Comparison of ENCODE assay signal across 1 cellular context in the genomic region with DNA sequence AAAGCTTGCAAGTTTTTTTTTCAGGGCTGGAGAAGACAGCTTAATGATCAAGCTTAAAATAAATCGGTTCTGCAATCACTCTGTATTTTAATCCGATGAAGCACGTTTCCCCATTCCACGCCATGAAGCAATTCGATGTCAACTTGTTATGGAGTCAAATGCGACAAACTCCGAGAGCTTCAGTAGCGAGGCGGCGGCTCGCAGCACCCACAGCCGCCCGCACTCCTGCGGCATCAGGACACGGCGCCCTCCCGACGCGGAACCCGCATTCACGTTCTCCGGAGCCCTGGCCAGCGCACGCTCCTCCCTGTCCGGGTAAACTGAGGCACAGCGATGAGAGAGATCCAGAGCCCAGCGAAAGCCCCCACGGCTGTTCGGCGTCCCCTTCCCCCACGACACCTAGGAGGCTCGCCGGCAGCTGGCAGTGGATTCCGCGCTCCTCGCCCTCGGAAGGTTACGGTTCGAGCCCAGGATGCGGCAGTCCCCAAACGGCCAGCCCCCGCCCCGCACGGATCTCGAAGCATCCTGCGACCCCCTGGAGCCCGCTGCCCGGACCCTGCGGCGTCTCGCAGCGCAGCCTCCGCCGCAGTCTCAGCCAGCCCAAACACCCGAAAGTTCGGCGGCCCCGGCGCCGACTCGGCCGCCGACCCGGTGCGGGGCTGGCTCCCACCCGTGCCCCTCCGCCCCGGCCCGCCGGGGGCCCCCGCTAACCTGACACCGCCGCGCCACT.
TF ChIP-seq lines count a peak whose summit lies in the region.

No MANE protein-coding gene starts in this region.

TF ChIP-seq in H1, 55 proteins besides CTCF, POLR2A, EP300 and RAD21:
- TF ChIP-seq RNF2 (IDR thresholded peaks at IDR 0.05; ENCODE audit: borderline replicate concordance, low read depth, low read length, missing control alignments, poor library complexity, severe bottlenecking) (peak; percentile 62), GABPA (IDR thresholded peaks at IDR 0.05; ENCODE audit: borderline replicate concordance, insufficient read depth, low read length) (no peak), SP1 (IDR thresholded peaks at IDR 0.05; ENCODE audit: low read depth, low read length) (no peak), ASH2L (IDR thresholded peaks at IDR 0.05; ENCODE audit: low read length) (peak; percentile 70), SP2 (IDR thresholded peaks at IDR 0.05; ENCODE audit: low read length) (no peak), PHF8 (conservative IDR thresholded peaks at IDR 0.05; ENCODE audit: low read depth, low read length) (peak; percentile 35; the same call in 1 of the 2 replicates), CHD2 (IDR thresholded peaks at IDR 0.05; ENCODE audit: low read length) (no peak), NRF1 (IDR thresholded peaks at IDR 0.05; ENCODE audit: low read depth, low read length) (no peak), NANOG (IDR thresholded peaks at IDR 0.05; ENCODE audit: insufficient read depth, low read depth, low read length, poor library complexity, severe bottlenecking) (no peak), ATF2 (IDR thresholded peaks at IDR 0.05; ENCODE audit: low read length) (no peak), TAF1 (IDR thresholded peaks at IDR 0.05; ENCODE audit: low read depth, low read length) (no peak), CBX5 (IDR thresholded peaks at IDR 0.05; ENCODE audit: low read depth, low read length) (no peak), SUZ12 (IDR thresholded peaks at IDR 0.05; ENCODE audit: low read length) (peak; percentile 63), KDM1A (IDR thresholded peaks at IDR 0.05; ENCODE audit: borderline replicate concordance, low read length) (0 out of 2 replicates have a peak, but pooled peaks have one; percentile 49), TEAD4 (IDR thresholded peaks at IDR 0.05; ENCODE audit: low read depth, low read length) (no peak), SIRT6 (IDR thresholded peaks at IDR 0.05; ENCODE audit: low read length) (no peak), JUND (IDR thresholded peaks at IDR 0.05; ENCODE audit: low read length) (no peak), BCL11A (IDR thresholded peaks at IDR 0.05; ENCODE audit: low read depth in 2 of 2, low read length in 2 of 2) (no peak), EZH2 (IDR thresholded peaks at IDR 0.05; ENCODE audit: low read depth, low read length, severe bottlenecking) (peak; percentile 48), KDM4A (IDR thresholded peaks at IDR 0.05; ENCODE audit: low read depth, low read length, severe bottlenecking) (peak; percentile 86), SIX5 (IDR thresholded peaks at IDR 0.05; ENCODE audit: low read depth, low read length) (no peak), ZNF274 (IDR thresholded peaks at IDR 0.05; ENCODE audit: borderline replicate concordance, extremely low read depth, low read length) (no peak), E2F6 (IDR thresholded peaks at IDR 0.05) (peak; percentile 55; the same call in 1 of the 2 replicates)
- TF ChIP-seq, protein P1, sequence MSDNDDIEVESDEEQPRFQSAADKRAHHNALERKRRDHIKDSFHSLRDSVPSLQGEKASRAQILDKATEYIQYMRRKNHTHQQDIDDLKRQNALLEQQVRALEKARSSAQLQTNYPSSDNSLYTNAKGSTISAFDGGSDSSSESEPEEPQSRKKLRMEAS (IDR thresholded peaks at IDR 0.05) = peak; percentile 76
